ENCODE assay signal across 8 cellular contexts in genomic region chr2:70553584-70554337, GRCh38. TPM values are rescaled to one million over a fixed set of nuclear protein-coding genes. Genes with fewer than 3 reads are reported as not detected.
A peak's percentile ranks its signal among the peaks of the same experiment; 100 is the strongest.
DNase-seq lines count a peak whose midpoint lies in the region; ATAC-seq and TF ChIP-seq lines count a peak whose summit lies in the region.

Gene TGFA (minus strand): TSS chr2:70553826. CDS start chr2:70553767, 59 bp downstream.

- H3K27ac ChIP-seq in mesenchymal stem cell (ENCODE audit: low read length, poor library complexity, severe bottlenecking) = no peak within 1 kb of the TSS

- CTCF ChIA-PET in activated CD4-positive, alpha-beta memory T cell treated with anti-CD3 and anti-CD28 coated beads, Interleukin-2, amount 10 ng/mL, durations not matched to agents 7 days and 5 days (lab: Charles Lee) = interaction anchor here (1.1 kb wide), 1 partner anchor 10 kb away, joined by 3 read pairs; no protein-coding TSS in a partner anchor

- H3K4ac ChIP-seq in mesenchymal stem cell (ENCODE audit: low read depth in 1 of 2, low read length in 2 of 2) = no peak within 1 kb of the TSS

- H2AFZ ChIP-seq in mesenchymal stem cell (ENCODE audit: low read depth, low read length) = peak within 1 kb of the TSS; percentile 49

- DNase-seq in 8988T = peak; percentile 54
- peak; percentile 41 for DNase-seq in NCI-H524 treated with DMSO at 0.1 percent for 48 hours (lab: John Stamatoyannopoulos, UW)
- peak; percentile 64 for DNase-seq in activated CD4-positive, alpha-beta memory T cell treated with anti-CD3 and anti-CD28 coated beads, Interleukin-2, amount 10 ng/mL, durations not matched to agents 7 days and 5 days
- DNase-seq in effector CD4-positive, alpha-beta T cell = peak; percentile 45
- peak; percentile 26 for DNase-seq in mesenchymal stem cell
- DNase-seq in stimulated activated CD8-positive, alpha-beta memory T cell treated with anti-CD3 and anti-CD28 coated beads, Interleukin-12 subunit alpha, Interleukin-12 subunit beta, amount 100 ng/mL, for 24 hours (ENCODE audit: extremely low read depth) = peak; percentile 27

- peak within 1 kb of the TSS; percentile 70 to 72 for H3K4me3 ChIP-seq in mesenchymal stem cell (ENCODE audit: insufficient read depth in 1 of 2, low read depth in 1 of 2, low read length in 2 of 2)

- H3K4me1 Mint-ChIP-seq in activated CD4-positive, alpha-beta memory T cell treated with anti-CD3 and anti-CD28 coated beads, Interleukin-2, amount 10 ng/mL, durations not matched to agents 7 days and 5 days = peaks cover 21% of the 10 kb centered on the region

- H3K4me1 ChIP-seq in mesenchymal stem cell (ENCODE audit: control insufficient read depth, insufficient read depth, low read depth, low read length) = peaks cover 23% of the 10 kb centered on the region

- H3K79me1 ChIP-seq in mesenchymal stem cell (replicated peaks; ENCODE audit: low read length, poor library complexity, severe bottlenecking) = no peaks in the 10 kb centered on the region

- no peak within 1 kb of the TSS for H3K27ac Mint-ChIP-seq in activated CD4-positive, alpha-beta memory T cell treated with anti-CD3 and anti-CD28 coated beads, Interleukin-2, amount 10 ng/mL, durations not matched to agents 7 days and 5 days

- H2BK120ac ChIP-seq in mesenchymal stem cell (ENCODE audit: low read depth, low read length) = no peak within 1 kb of the TSS

- WGBS in mesenchymal stem cell = under 1% methylated on average over 71 of the region's 88 CpGs

- no peaks in the 10 kb centered on the region for H3K36me3 Mint-ChIP-seq in activated CD4-positive, alpha-beta memory T cell treated with anti-CD3 and anti-CD28 coated beads, Interleukin-2, amount 10 ng/mL, durations not matched to agents 7 days and 5 days (ENCODE audit: low read depth)

- peak within 1 kb of the TSS; percentile 27 for H2AK5ac ChIP-seq in mesenchymal stem cell (ENCODE audit: low read length, severe bottlenecking)

- no peak within 1 kb of the TSS for H2BK15ac ChIP-seq in mesenchymal stem cell (ENCODE audit: low read depth, poor library complexity, severe bottlenecking)

- H3K27me3 ChIP-seq in mesenchymal stem cell (ENCODE audit: control insufficient read depth in 1 of 2, insufficient read depth in 1 of 2, low read length in 2 of 2) = peaks cover 62 to 86% of the 10 kb centered on the region in 2 experiments

- no peak within 1 kb of the TSS for H4K8ac ChIP-seq in mesenchymal stem cell (ENCODE audit: low read length)

- no peaks in the 10 kb centered on the region for H3K9me3 ChIP-seq in mesenchymal stem cell (ENCODE audit: control insufficient read depth, low read length)

- no peaks in the 10 kb centered on the region for H3K9me3 Mint-ChIP-seq in activated CD4-positive, alpha-beta memory T cell treated with anti-CD3 and anti-CD28 coated beads, Interleukin-2, amount 10 ng/mL, durations not matched to agents 7 days and 5 days

- peak within 1 kb of the TSS; percentile 87 for H3K4me2 ChIP-seq in mesenchymal stem cell (ENCODE audit: low read length, poor library complexity, severe bottlenecking)

- no peak within 1 kb of the TSS for H3K14ac ChIP-seq in mesenchymal stem cell (ENCODE audit: low read length in 2 of 2)

- no peak within 1 kb of the TSS for H2BK5ac ChIP-seq in mesenchymal stem cell (ENCODE audit: low read depth, low read length, poor library complexity, severe bottlenecking)

- no peak within 1 kb of the TSS for H4K91ac ChIP-seq in mesenchymal stem cell (ENCODE audit: low read length)

- POLR2A ChIA-PET in activated CD4-positive, alpha-beta memory T cell treated with anti-CD3 and anti-CD28 coated beads, Interleukin-2, amount 10 ng/mL, durations not matched to agents 7 days and 5 days (lab: Charles Lee) = no interaction called here

- peak within 1 kb of the TSS; percentile 64 for H3K4me3 Mint-ChIP-seq in activated CD4-positive, alpha-beta memory T cell treated with anti-CD3 and anti-CD28 coated beads, Interleukin-2, amount 10 ng/mL, durations not matched to agents 7 days and 5 days

- peak within 1 kb of the TSS; percentile 4 for H3K9ac ChIP-seq in mesenchymal stem cell (ENCODE audit: low read length)

- no peak for TF ChIP-seq POLR2A in GM18505 (IDR thresholded peaks at IDR 0.05; ENCODE audit: borderline replicate concordance, extremely low read depth, insufficient read depth, insufficient read length)

- no peak within 1 kb of the TSS for H2BK12ac ChIP-seq in mesenchymal stem cell (ENCODE audit: low read length in 2 of 2)

- no peaks in the 10 kb centered on the region for H3K36me3 ChIP-seq in mesenchymal stem cell (ENCODE audit: control insufficient read depth in 1 of 2, insufficient read depth in 2 of 2, low read depth in 1 of 2, low read length in 2 of 2)

- no peak within 1 kb of the TSS for H3K23ac ChIP-seq in mesenchymal stem cell (ENCODE audit: low read length in 2 of 2)

- ATAC-seq in GM18505 (IDR thresholded peaks at IDR 0.05; ENCODE audit: unreplicated experiment) = peak; percentile 68
- peak; percentile 80 for ATAC-seq in HG03159 (IDR thresholded peaks at IDR 0.05; ENCODE audit: unreplicated experiment)

- H3K27me3 Mint-ChIP-seq in activated CD4-positive, alpha-beta memory T cell treated with anti-CD3 and anti-CD28 coated beads, Interleukin-2, amount 10 ng/mL, durations not matched to agents 7 days and 5 days = peaks cover 68% of the 10 kb centered on the region

- H3K18ac ChIP-seq in mesenchymal stem cell (ENCODE audit: low read depth in 1 of 2, low read length in 2 of 2) = no peak within 1 kb of the TSS

RNA-seq across cellular contexts. Expression of gene TGFA, which starts in this region (rescaled TPM):
- not detected for total RNA-seq in activated CD4-positive, alpha-beta memory T cell treated with anti-CD3 and anti-CD28 coated beads, Interleukin-2, amount 10 ng/mL, durations not matched to agents 7 days and 5 days
- not detected for polyA plus RNA-seq in mesenchymal stem cell (2013, experiment 1 of 2)
- not detected for polyA plus RNA-seq in mesenchymal stem cell (2013, experiment 2 of 2)

Comparison
In these comparisons a context has a peak if more than half of its experiments do, and no peak if none do; other contexts are left out.
1. Peak in DNase-seq in activated CD4-positive, alpha-beta memory T cell treated with anti-CD3 and anti-CD28 coated beads, Interleukin-2, amount 10 ng/mL, durations not matched to agents 7 days and 5 days; RNA of the gene not detected or under 1 TPM.